8 cellular contexts compared by ENCODE assay signal in genomic region chr9:89418882-89419641, GRCh38.
A peak's percentile ranks its signal among the peaks of the same experiment; 100 is the strongest.
DNase-seq lines count a peak whose midpoint lies in the region; ATAC-seq lines count a peak whose summit lies in the region.

No MANE protein-coding gene starts in this region.

- H3K4me3 Mint-ChIP-seq in activated CD4-positive, alpha-beta memory T cell treated with anti-CD3 and anti-CD28 coated beads for 36 hours, result peak overlapping the region; percentile 58

- H3K4me1 Mint-ChIP-seq in activated CD4-positive, alpha-beta memory T cell treated with anti-CD3 and anti-CD28 coated beads for 36 hours (ENCODE audit: low read depth), result peaks cover 92% of the 10 kb centered on the region

- H3K27me3 Mint-ChIP-seq in activated CD4-positive, alpha-beta memory T cell treated with anti-CD3 and anti-CD28 coated beads for 36 hours, result no peaks in the 10 kb centered on the region

- H3K9ac ChIP-seq in mucosa of rectum (ENCODE audit: low read depth in 1 of 2, low read length in 2 of 2), result peak overlapping the region in 1 of 2 donors; percentile 63

- H3K36me3 ChIP-seq in mucosa of rectum (ENCODE audit: control insufficient read depth in 2 of 2, insufficient read depth in 2 of 2, low read length in 2 of 2), result peaks cover 0 to 3% of the 10 kb centered on the region in 2 donors

- H3K4me1 ChIP-seq in mucosa of rectum (ENCODE audit: control insufficient read depth in 2 of 2, insufficient read depth in 2 of 2, low read length in 2 of 2), result no peaks in the 10 kb centered on the region

- ATAC-seq in GM18861 (IDR thresholded peaks at IDR 0.05; ENCODE audit: unreplicated experiment) (peak; percentile 46), HG03103 (IDR thresholded peaks at IDR 0.05; ENCODE audit: low read depth, unreplicated experiment) (peak; percentile 51), sciatic nerve (no peak)

- CTCF ChIA-PET in activated CD4-positive, alpha-beta memory T cell treated with anti-CD3 and anti-CD28 coated beads for 36 hours (lab: Charles Lee), result interaction anchor here (0.9 to 3.3 kb wide), 6 partner anchors 9 to 130 kb away, joined by 3 to 22 read pairs (median 8); no protein-coding TSS in a partner anchor

- peak; percentile 87 for DNase-seq in activated CD4-positive, alpha-beta memory T cell treated with anti-CD3 and anti-CD28 coated beads for 36 hours
- DNase-seq in NCI-H2107 treated with DMSO at 0.1 percent for 48 hours (lab: John Stamatoyannopoulos, UW; ENCODE audit: unreplicated experiment) (no peak), DMS 273 treated with DMSO at 0.1 percent for 48 hours (lab: John Stamatoyannopoulos, UW) (no peak), posterior vena cava (ENCODE audit: low spot score) (no peak), sciatic nerve (ENCODE audit: low spot score) (no peak)

- H3K27ac Mint-ChIP-seq in activated CD4-positive, alpha-beta memory T cell treated with anti-CD3 and anti-CD28 coated beads for 36 hours, result peak overlapping the region; percentile 100

- H3K27ac ChIP-seq in mucosa of rectum (ENCODE audit: low read depth in 2 of 2, low read length in 2 of 2), result peak overlapping the region; percentile 23 to 74

- peaks cover 45% of the 10 kb centered on the region for H3K36me3 Mint-ChIP-seq in activated CD4-positive, alpha-beta memory T cell treated with anti-CD3 and anti-CD28 coated beads for 36 hours

- H3K9me3 ChIP-seq in mucosa of rectum (ENCODE audit: control insufficient read depth in 2 of 2, low read length in 2 of 2), result no peaks in the 10 kb centered on the region

- H3K27me3 ChIP-seq in mucosa of rectum (ENCODE audit: control insufficient read depth in 2 of 2, insufficient read depth in 2 of 2, low read length in 2 of 2), result no peaks in the 10 kb centered on the region

- intact Hi-C loops in activated CD4-positive, alpha-beta memory T cell treated with anti-CD3 and anti-CD28 coated beads for 36 hours (cut with micrococcal nuclease), result loop anchor here (1.0 to 2.0 kb wide), 2 partner anchors 48 to 282 kb away; no protein-coding TSS in a partner anchor
- intact Hi-C loops in posterior vena cava (cut with DNase I) (no loop called here), sciatic nerve (cut with DNase I) (no loop called here)

- H3K9me3 Mint-ChIP-seq in activated CD4-positive, alpha-beta memory T cell treated with anti-CD3 and anti-CD28 coated beads for 36 hours, result peaks cover 14% of the 10 kb centered on the region

- H3K4me3 ChIP-seq in mucosa of rectum (ENCODE audit: low read length in 2 of 2), result peak overlapping the region in 1 of 2 donors; percentile 13

- POLR2A ChIA-PET in activated CD4-positive, alpha-beta memory T cell treated with anti-CD3 and anti-CD28 coated beads for 36 hours (lab: Charles Lee), result interaction anchor here (0.5 to 3.0 kb wide), 6 partner anchors 9 to 488 kb away, joined by 3 to 12 read pairs (median 5); no protein-coding TSS in a partner anchor
